Comparison of ENCODE assay signal across 17 cellular contexts in genomic region chr6:146028835-146029572, GRCh38. TPM values are rescaled to one million over a fixed set of nuclear protein-coding genes. Genes with fewer than 3 reads are reported as not detected.
DNase-seq lines count a peak whose midpoint lies in the region; TF ChIP-seq lines count a peak whose summit lies in the region.
"Had no signal": no experiment of that assay in that cellular context is flagged by ENCODE, and none has a peak within 500 bp of the region (broad histone marks: within the 10 kb centered on the region; RNA-seq: fewer than 3 reads in every experiment).

TSS of gene GRM1 (plus strand) at chr6:146029062. CDS start at chr6:146029518, 456 bp downstream.

- TF ChIP-seq EP300 in neural cell (conservative IDR thresholded peaks at IDR 0.05; ENCODE audit: poor library complexity, severe bottlenecking) = no peak

- WGBS in HUES64 = 2% methylated on average over 39 of the region's 40 CpGs

- TF ChIP-seq CTCF in AG10803 (conservative IDR thresholded peaks at IDR 0.05; ENCODE audit: low read length) = no peak
- TF ChIP-seq CTCF in epithelial cell of proximal tubule (conservative IDR thresholded peaks at IDR 0.05; ENCODE audit: low read depth, low read length) = no peak
- no peak for TF ChIP-seq CTCF in neural cell (IDR thresholded peaks at IDR 0.05; ENCODE audit: poor library complexity, severe bottlenecking)

- no peak within 1 kb of the TSS for H3K9ac ChIP-seq in HUES64 (ENCODE audit: low read depth, low read length)
- H3K9ac ChIP-seq in neural cell (ENCODE audit: low read length) = peak within 1 kb of the TSS; percentile 55

- H4K20me1 ChIP-seq in neural cell (ENCODE audit: insufficient read depth) = no peaks in the 10 kb centered on the region

- no peaks in the 10 kb centered on the region for H3K79me2 ChIP-seq in neural cell (replicated peaks; ENCODE audit: insufficient read depth, low read length)

- H3K27ac ChIP-seq in HUES64 (ENCODE audit: low read depth, low read length) (no peak within 1 kb of the TSS), neural cell (ENCODE audit: low read length) (no peak within 1 kb of the TSS)
- H3K27ac ChIP-seq: brain microvascular endothelial cell, C4-2B, esophagus squamous epithelium, ovary had no signal

- peak within 1 kb of the TSS; percentile 93 for H3K4me2 ChIP-seq in neural cell (ENCODE audit: low read length)

- peak within 1 kb of the TSS; percentile 71 for H2AFZ ChIP-seq in neural cell (ENCODE audit: low read depth, low read length)

- H3K36me3 ChIP-seq in HUES64 (ENCODE audit: insufficient read depth, low read length) = no peaks in the 10 kb centered on the region
- H3K36me3 ChIP-seq in neural cell (ENCODE audit: insufficient read depth, low read length) = no peaks in the 10 kb centered on the region
- H3K36me3 ChIP-seq: brain microvascular endothelial cell, esophagus squamous epithelium, ovary had no signal

- DNase-seq in AG10803 (ENCODE audit: low read depth) (no peak), epithelial cell of proximal tubule (ENCODE audit: low read depth) (no peak), KBM-7 (no peak), RKO (ENCODE audit: low spot score) (no peak), NOMO-1 treated with dmso at 0.1 percent for 144 hours (lab: John Stamatoyannopoulos, UW; ENCODE audit: unreplicated experiment) (no peak), putamen (ENCODE audit: low spot score) (no peak)
- DNase-seq: esophagus squamous epithelium, GDM1, NCI-H2081 treated with DMSO at 0.1 percent for 48 hours, SW 1271 had no signal

- in situ Hi-C loops in KBM-7 (cut with MboI; ENCODE audit: low pct_unique_long_range_greater_than_20kb, low sequenced_read_pairs) = no loop called here

- no peaks in the 10 kb centered on the region for H3K4me1 ChIP-seq in HUES64 (ENCODE audit: insufficient read depth, low read length)
- H3K4me1 ChIP-seq: esophagus squamous epithelium had no signal

- no peaks in the 10 kb centered on the region for H3F3A ChIP-seq in neural cell (ENCODE audit: insufficient read depth, low read length, poor library complexity, severe bottlenecking)

- no peak for TF ChIP-seq RAD21 in neural cell (conservative IDR thresholded peaks at IDR 0.05)

- H3K27me3 ChIP-seq in HUES64 (ENCODE audit: insufficient read depth, low read length) = peaks cover 60% of the 10 kb centered on the region
- H3K27me3 ChIP-seq in neural cell (ENCODE audit: insufficient read depth, low read depth, low read length) = peaks cover 44% of the 10 kb centered on the region
- H3K27me3 ChIP-seq: ovary had no signal

- no peaks in the 10 kb centered on the region for H3K9me2 ChIP-seq in neural cell (ENCODE audit: insufficient read depth, low read length)

- H3K9me3 ChIP-seq in HUES64 (ENCODE audit: insufficient read depth, low read depth, low read length) = no peaks in the 10 kb centered on the region
- no peaks in the 10 kb centered on the region for H3K9me3 ChIP-seq in neural cell (ENCODE audit: low read length)
- H3K9me3 ChIP-seq: esophagus squamous epithelium had no signal

- peak within 1 kb of the TSS; percentile 5; the same call in 1 of the 2 replicates for H3K4me3 ChIP-seq in AG10803 (ENCODE audit: low read length)
- peak within 1 kb of the TSS; percentile 58 for H3K4me3 ChIP-seq in HUES64 (ENCODE audit: low read length)
- H3K4me3 ChIP-seq in epithelial cell of proximal tubule (ENCODE audit: low read depth, low read length) = peak within 1 kb of the TSS; percentile 35
- peak within 1 kb of the TSS; percentile 72 for H3K4me3 ChIP-seq in neural cell (ENCODE audit: low read length)
- H3K4me3 ChIP-seq: ovary had no signal

TF ChIP-seq in neural cell, 6 proteins besides CTCF, POLR2A, EP300 and RAD21:
- TF ChIP-seq POLR2AphosphoS5 (IDR thresholded peaks at IDR 0.05) (no peak), REST (IDR thresholded peaks at IDR 0.05; ENCODE audit: borderline replicate concordance) (no peak), EZH2 (IDR thresholded peaks at IDR 0.05; ENCODE audit: borderline replicate concordance, insufficient read depth, low read length, poor library complexity, severe bottlenecking) (no peak), MXI1 (conservative IDR thresholded peaks at IDR 0.05; ENCODE audit: poor library complexity, severe bottlenecking) (no peak), SMC3 (conservative IDR thresholded peaks at IDR 0.05; ENCODE audit: poor library complexity) (no peak), TAF1 (IDR thresholded peaks at IDR 0.05; ENCODE audit: low read depth) (no peak)

RNA-seq across cellular contexts. Expression of gene GRM1, which starts in this region (rescaled TPM):
- 0.20 TPM for polyA plus RNA-seq in HUES64 (2013, experiment 1 of 2)
- polyA plus RNA-seq in HUES64 (2013, experiment 2 of 2) = 0.70 TPM
- total RNA-seq in epithelial cell of proximal tubule = 0.51 TPM in 1 of 2 replicates, not detected in the other
- polyA plus RNA-seq in neural cell = 2.8 and 2.9 TPM in 2 replicates
- 8.5 and 10.9 TPM in 2 replicates for polyA minus RNA-seq in neural cell
- total RNA-seq: activated T-cell treated with anti-CD3 and anti-CD28 coated beads, Interleukin-2, amount 50 U/mL, for 72 hours; esophagus squamous epithelium; left lobe of liver had no signal

Comparison
In these comparisons a context has a peak if more than half of its experiments do, and no peak if none do; other contexts are left out.
1. H3K4me3 ChIP-seq: peak in every context shown above with its lines; median percentile 72 in neural cell; 58 in HUES64; 35 in epithelial cell of proximal tubule; 5 in AG10803.